Comparison of ENCODE assay signal across 36 cellular contexts in the genomic region with DNA sequence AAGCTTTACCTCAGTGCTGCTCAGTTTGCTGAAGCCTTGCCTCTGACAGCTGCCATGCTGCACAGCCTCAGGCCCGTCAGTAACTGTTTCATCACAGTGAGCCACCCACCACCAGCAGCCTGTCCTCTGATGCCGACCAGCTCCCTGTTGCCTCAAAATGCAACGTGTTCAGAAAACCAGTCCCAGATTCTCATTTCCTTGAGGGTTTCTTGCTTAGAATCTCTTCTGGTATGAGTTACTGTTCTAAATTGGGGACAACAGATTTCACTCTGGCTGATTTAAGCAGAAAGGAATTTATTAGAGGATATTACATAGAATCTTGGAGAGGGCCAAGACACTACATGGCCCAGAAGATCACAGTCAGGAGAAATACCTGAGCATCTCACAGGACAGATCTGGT. TPM values are rescaled to one million over a fixed set of nuclear protein-coding genes. Genes with fewer than 3 reads are reported as not detected.
DNase-seq lines count a peak whose midpoint lies in the region; ATAC-seq and TF ChIP-seq lines count a peak whose summit lies in the region.
"Had no signal": no experiment of that assay in that cellular context is flagged by ENCODE, and none has a peak within 500 bp of the region (broad histone marks: within the 10 kb centered on the region; RNA-seq: fewer than 3 reads in every experiment).

No MANE protein-coding gene starts in this region.

- no peak overlapping the region for H2AFZ ChIP-seq in PC-3 (ENCODE audit: low read length)

- no peak for TF ChIP-seq CTCF in PC-3 (conservative IDR thresholded peaks at IDR 0.05; ENCODE audit: low read depth, low read length)

- no peaks in the 10 kb centered on the region for H3K36me3 ChIP-seq in PC-3 (ENCODE audit: low read depth, low read length)
- H3K36me3 ChIP-seq: cardiac muscle cell, esophagus muscularis mucosa, gastroesophageal sphincter, Peyer's patch, tibial artery had no signal

- H3K4me1 ChIP-seq in PC-3 (ENCODE audit: insufficient read depth, low read length): no peaks in the 10 kb centered on the region; the same call in 1 of the 2 replicates
- H3K4me1 ChIP-seq: esophagus muscularis mucosa, gastroesophageal sphincter, Peyer's patch, psoas muscle had no signal

- no peak overlapping the region for H3K4me3 ChIP-seq in PC-3 (ENCODE audit: low read length)
- H3K4me3 ChIP-seq: cardiac muscle cell, esophagus muscularis mucosa, gastroesophageal sphincter, Peyer's patch, psoas muscle, tibial artery had no signal

- peaks cover 14% of the 10 kb centered on the region for H3K27me3 Mint-ChIP-seq in activated CD4-positive, alpha-beta memory T cell treated with anti-CD3 and anti-CD28 coated beads, Interleukin-2, amount 10 ng/mL, durations not matched to agents 7 days and 5 days

- H3K79me2 ChIP-seq in PC-3 (ENCODE audit: low read length): no peaks in the 10 kb centered on the region

- no peaks in the 10 kb centered on the region for H3K9me2 ChIP-seq in PC-3 (replicated peaks; ENCODE audit: low read length)

- no peak overlapping the region for H3K9ac ChIP-seq in PC-3 (ENCODE audit: low read length)
- H3K9ac ChIP-seq: KMS-11 had no signal

- peaks cover 7% of the 10 kb centered on the region for H3K9me3 Mint-ChIP-seq in activated CD4-positive, alpha-beta memory T cell treated with anti-CD3 and anti-CD28 coated beads, Interleukin-2, amount 10 ng/mL, durations not matched to agents 7 days and 5 days

- peaks cover 8% of the 10 kb centered on the region for H3K36me3 Mint-ChIP-seq in activated CD4-positive, alpha-beta memory T cell treated with anti-CD3 and anti-CD28 coated beads, Interleukin-2, amount 10 ng/mL, durations not matched to agents 7 days and 5 days (ENCODE audit: low read depth)
- H3K36me3 Mint-ChIP-seq: CD4-positive, CD25-positive, alpha-beta regulatory T cell had no signal

- H4K20me1 ChIP-seq in PC-3 (ENCODE audit: low read length): no peaks in the 10 kb centered on the region

- no peak overlapping the region for H3K4me3 Mint-ChIP-seq in activated CD4-positive, alpha-beta memory T cell treated with anti-CD3 and anti-CD28 coated beads, Interleukin-2, amount 10 ng/mL, durations not matched to agents 7 days and 5 days
- H3K4me3 Mint-ChIP-seq: activated naive CD8-positive, alpha-beta T cell; CD4-positive, CD25-positive, alpha-beta regulatory T cell; endodermal cell; natural killer cell treated with Interleukin-12 subunit alpha and Interleukin-12 subunit beta and Interleukin-15 and Interleukin-18, amount 100 ng/mL, for 72 hours had no signal

- ATAC-seq in PC-3: no peak
- no peak for ATAC-seq in HG03108 (IDR thresholded peaks at IDR 0.05; ENCODE audit: unreplicated experiment)
- ATAC-seq in GM21528 (IDR thresholded peaks at IDR 0.05; ENCODE audit: low FRiP score, unreplicated experiment): no peak
- ATAC-seq: gastroesophageal sphincter; left colon; natural killer cell treated with Interleukin-12 subunit alpha and Interleukin-12 subunit beta and Interleukin-15 and Interleukin-18, amount 100 ng/mL, for 72 hours; psoas muscle; sciatic nerve had no signal

- DNase-seq in EH (ENCODE audit: low read depth) (peak; percentile 84), PC-3 (peak; percentile 11), fibroblast of peridontal ligament (ENCODE audit: extremely low read depth) (peak; percentile 22)
- DNase-seq in activated CD4-positive, alpha-beta memory T cell treated with anti-CD3 and anti-CD28 coated beads, Interleukin-2, amount 10 ng/mL, durations not matched to agents 7 days and 5 days: no peak
- DNase-seq: activated CD4-positive, alpha-beta T cell treated with anti-CD3 and anti-CD28 coated beads for 48 hours; activated effector memory CD4-positive, alpha-beta T cell treated with anti-CD3 and anti-CD28 coated beads, Interleukin-2, amount 50 U/mL, for 16 hours; activated T-cell treated with anti-CD3 and anti-CD28 coated beads, Interleukin-2, amount 50 U/mL, for 1 hour; CD4-positive, CD25-positive, alpha-beta regulatory T cell; DND-41; endodermal cell; H7; hippocampal formation; left colon; NCI-H1436; NCI-H2081 treated with DMSO at 0.1 percent for 48 hours; NCI-H345; NCI-H774; occipital lobe; Peyer's patch; psoas muscle; stimulated activated CD4-positive, alpha-beta T cell treated with anti-CD3 and anti-CD28 coated beads, Interleukin-4, amount 100 ng/mL, for 1 hour; T1000 had no signal

- intact Hi-C loops in PC-3 (cut with micrococcal nuclease): no loop called here

- CTCF ChIA-PET in PC-3 (lab: Charles Lee): no interaction called here
- CTCF ChIA-PET in activated CD4-positive, alpha-beta memory T cell treated with anti-CD3 and anti-CD28 coated beads, Interleukin-2, amount 10 ng/mL, durations not matched to agents 7 days and 5 days (lab: Charles Lee): no interaction called here

- no peak overlapping the region for H3K27ac ChIP-seq in PC-3 (ENCODE audit: low read length)
- peak overlapping the region; percentile 45 for H3K27ac ChIP-seq in temporal lobe (ENCODE audit: low read depth, low read length)
- H3K27ac ChIP-seq: cardiac muscle cell, esophagus muscularis mucosa, gastroesophageal sphincter, KMS-11, Peyer's patch, psoas muscle, tibial artery had no signal

- no peaks in the 10 kb centered on the region for H3K27me3 ChIP-seq in PC-3 (ENCODE audit: low read length)
- H3K27me3 ChIP-seq: cardiac muscle cell, Peyer's patch, tibial artery had no signal

- no peak overlapping the region for H3K4me2 ChIP-seq in PC-3 (ENCODE audit: low read length)
- H3K4me2 ChIP-seq: KMS-11 had no signal

- POLR2A ChIA-PET in PC-3 (lab: Charles Lee; ENCODE audit: unreplicated experiment): no interaction called here
- POLR2A ChIA-PET in activated CD4-positive, alpha-beta memory T cell treated with anti-CD3 and anti-CD28 coated beads, Interleukin-2, amount 10 ng/mL, durations not matched to agents 7 days and 5 days (lab: Charles Lee): no interaction called here

- no peaks in the 10 kb centered on the region for H3F3A ChIP-seq in PC-3 (ENCODE audit: low read length, unreplicated experiment)

- peaks cover 3% of the 10 kb centered on the region for H3K4me1 Mint-ChIP-seq in activated CD4-positive, alpha-beta memory T cell treated with anti-CD3 and anti-CD28 coated beads, Interleukin-2, amount 10 ng/mL, durations not matched to agents 7 days and 5 days
- H3K4me1 Mint-ChIP-seq: endodermal cell had no signal

- H3K9me3 ChIP-seq in PC-3 (ENCODE audit: low read length): no peaks in the 10 kb centered on the region

- no TSS peak for BruUV-seq in PC-3 (replicated peaks; lab: Mats Ljungman, UMichigan)

- H3K27ac Mint-ChIP-seq in activated CD4-positive, alpha-beta memory T cell treated with anti-CD3 and anti-CD28 coated beads, Interleukin-2, amount 10 ng/mL, durations not matched to agents 7 days and 5 days: no peak overlapping the region
- H3K27ac Mint-ChIP-seq: activated naive CD8-positive, alpha-beta T cell; CD4-positive, CD25-positive, alpha-beta regulatory T cell; endodermal cell; natural killer cell treated with Interleukin-12 subunit alpha and Interleukin-12 subunit beta and Interleukin-15 and Interleukin-18, amount 100 ng/mL, for 72 hours had no signal

RNA-seq across cellular contexts. Expression of a gene that starts 11.0 kb away (rescaled TPM):
- total RNA-seq in PC-3 (2014; rRNA removed) (0.07 TPM in 1 of 2 replicates, not detected in the other), temporal lobe (0.25 TPM)
- not detected for total RNA-seq in activated CD4-positive, alpha-beta memory T cell treated with anti-CD3 and anti-CD28 coated beads, Interleukin-2, amount 10 ng/mL, durations not matched to agents 7 days and 5 days
- total RNA-seq: aorta; CD4-positive, CD25-positive, alpha-beta regulatory T cell; endodermal cell; esophagus muscularis mucosa; H7; left colon; lung microvascular endothelial cell; mononuclear cell; natural killer cell treated with Interleukin-12 subunit alpha and Interleukin-12 subunit beta and Interleukin-15 and Interleukin-18, amount 100 ng/mL, for 72 hours; occipital lobe; Peyer's patch; sciatic nerve had no signal

RNA-seq across cellular contexts. Expression of a gene that starts 27.1 kb away (rescaled TPM):
- not detected in 2 replicates for total RNA-seq in PC-3 (2014; rRNA removed)
- 13.5 TPM for total RNA-seq in temporal lobe
- total RNA-seq in activated CD4-positive, alpha-beta memory T cell treated with anti-CD3 and anti-CD28 coated beads, Interleukin-2, amount 10 ng/mL, durations not matched to agents 7 days and 5 days: not detected
- total RNA-seq: CD4-positive, CD25-positive, alpha-beta regulatory T cell; natural killer cell treated with Interleukin-12 subunit alpha and Interleukin-12 subunit beta and Interleukin-15 and Interleukin-18, amount 100 ng/mL, for 72 hours; sciatic nerve had no signal

RNA-seq across cellular contexts. Expression of a gene that starts 52.8 kb away (rescaled TPM):
- total RNA-seq in PC-3 (2014; rRNA removed) (not detected in 2 replicates), temporal lobe (not detected)
- total RNA-seq in activated CD4-positive, alpha-beta memory T cell treated with anti-CD3 and anti-CD28 coated beads, Interleukin-2, amount 10 ng/mL, durations not matched to agents 7 days and 5 days: not detected
- total RNA-seq: aorta; CD4-positive, CD25-positive, alpha-beta regulatory T cell; endodermal cell; esophagus muscularis mucosa; gastroesophageal sphincter; left colon; lung microvascular endothelial cell; mononuclear cell; natural killer cell treated with Interleukin-12 subunit alpha and Interleukin-12 subunit beta and Interleukin-15 and Interleukin-18, amount 100 ng/mL, for 72 hours; Peyer's patch; psoas muscle; sciatic nerve had no signal

Comparison
In these comparisons a context has a peak if more than half of its experiments do, and no peak if none do; other contexts are left out.
1. RNA of a gene that starts 27.1 kb away (total RNA-seq): 13.5 TPM in temporal lobe (single experiment); not detected in PC-3 and not detected in activated CD4-positive, alpha-beta memory T cell treated with anti-CD3 and anti-CD28 coated beads, Interleukin-2, amount 10 ng/mL, durations not matched to agents 7 days and 5 days; every median in the first group is over 10 times any median in the second.